10 cellular contexts compared by ENCODE assay signal in genomic region chr7:105648561-105649401, GRCh38.
A peak's percentile ranks its signal among the peaks of the same experiment; 100 is the strongest.
DNase-seq lines count a peak whose midpoint lies in the region; ATAC-seq, FAIRE-seq and TF ChIP-seq lines count a peak whose summit lies in the region.
"Had no signal": no experiment of that assay in that cellular context is flagged by ENCODE, and none has a peak within 500 bp of the region (broad histone marks: within the 10 kb centered on the region; RNA-seq: fewer than 3 reads in every experiment).

No MANE protein-coding gene starts in this region.

- H3K4me2 ChIP-seq in trophoblast cell (ENCODE audit: low read length) = no peak overlapping the region

- ATAC-seq in Panc1 = peak; percentile 78

- H3K9me3 ChIP-seq in CD4-positive, alpha-beta memory T cell (ENCODE audit: control insufficient read depth in 1 of 2, low read length in 2 of 2) = no peaks in the 10 kb centered on the region
- H3K9me3 ChIP-seq in Panc1 (ENCODE audit: control insufficient read depth, insufficient read depth, low read depth, low read length) = no peaks in the 10 kb centered on the region
- no peaks in the 10 kb centered on the region for H3K9me3 ChIP-seq in trophoblast cell (ENCODE audit: insufficient read depth, low read depth, low read length)

- no peak overlapping the region for H2BK120ac ChIP-seq in trophoblast cell (ENCODE audit: insufficient read depth, low read length, poor library complexity)

- H4K8ac ChIP-seq in trophoblast cell (ENCODE audit: low read depth, low read length) = no peak overlapping the region

- peaks cover 36% of the 10 kb centered on the region for H3K36me3 ChIP-seq in CD4-positive, alpha-beta memory T cell (ENCODE audit: insufficient read depth, low read length)
- H3K36me3 ChIP-seq in Panc1 (ENCODE audit: control insufficient read depth, insufficient read depth, low read length) (no peaks in the 10 kb centered on the region), trophoblast cell (ENCODE audit: control insufficient read depth in 1 of 2, insufficient read depth in 2 of 2, low read length in 2 of 2) (no peaks in the 10 kb centered on the region)

- BruUV-seq in Panc1 (replicated peaks; lab: Mats Ljungman, UMichigan) = no TSS peak

- no peak overlapping the region for H3K27ac ChIP-seq in CD4-positive, alpha-beta memory T cell (ENCODE audit: low read depth, low read length)
- peak overlapping the region; percentile 86 for H3K27ac ChIP-seq in Panc1 (ENCODE audit: low read length)
- no peak overlapping the region for H3K27ac ChIP-seq in trophoblast cell (ENCODE audit: low read depth, low read length)

- H2BK5ac ChIP-seq in trophoblast cell (ENCODE audit: low read depth, low read length, poor library complexity) = no peak overlapping the region

- in situ Hi-C loops in Panc1 (cut with HindIII; ENCODE audit: low pct_unique_long_range_greater_than_20kb, low sequenced_read_pairs) = no loop called here

- no peak overlapping the region for H2BK12ac ChIP-seq in trophoblast cell (ENCODE audit: low read length)

- no peak for FAIRE-seq in frontal cortex (lab: Jason Lieb, UNC)
- FAIRE-seq: TTC549 had no signal

- H3K4me3 ChIP-seq in CD4-positive, alpha-beta memory T cell (ENCODE audit: low read length in 2 of 2) = no peak overlapping the region
- H3K4me3 ChIP-seq in Panc1 (ENCODE audit: low read depth in 2 of 2, low read length in 2 of 2) (peak overlapping the region in 1 of 2 experiments; percentile 29; a peak in 2 of 4 replicates), trophoblast cell (ENCODE audit: low read depth, low read length) (no peak overlapping the region)

- intact Hi-C loops in CD4-positive, alpha-beta memory T cell (cut with micrococcal nuclease) = no loop called here
- intact Hi-C loops in Panc1 (cut with micrococcal nuclease; ENCODE audit: unreplicated experiment) = no loop called here

- H3K14ac ChIP-seq in trophoblast cell (ENCODE audit: low read length) = no peak overlapping the region

- peaks cover 6 to 22% (median 11%) of the 10 kb centered on the region in 4 donors for H3K4me1 Mint-ChIP-seq in CD4-positive, alpha-beta memory T cell

- no peak overlapping the region for H3K18ac ChIP-seq in trophoblast cell (ENCODE audit: low read length)

- POLR2A ChIA-PET in CD4-positive, alpha-beta memory T cell (lab: Charles Lee; ENCODE audit: partially characterized antibody) = no interaction called here
- POLR2A ChIA-PET in Panc1 (lab: Charles Lee) = interaction anchor here (0.5 to 0.6 kb wide), 2 partner anchors 44 to 86 kb away, joined by 3 to 5 read pairs; no protein-coding TSS in a partner anchor

- H3K4ac ChIP-seq in trophoblast cell (ENCODE audit: low read depth, low read length) = no peak overlapping the region

- no peaks in the 10 kb centered on the region for H3K27me3 Mint-ChIP-seq in CD4-positive, alpha-beta memory T cell
- H3K27me3 Mint-ChIP-seq: stimulated activated naive CD8-positive, alpha-beta T cell treated with anti-CD3 and anti-CD28 coated beads, Interleukin-15, Interleukin-2, amounts not matched to agents 100 ng/mL and 50 ng/mL, for 24 hours had no signal

- H4K12ac ChIP-seq in trophoblast cell (ENCODE audit: low read depth, low read length) = no peak overlapping the region

- CTCF ChIA-PET in CD4-positive, alpha-beta memory T cell (lab: Charles Lee; ENCODE audit: partially characterized antibody) = interaction anchor here (1.3 to 4.5 kb wide), 3 partner anchors 9 to 394 kb away, joined by 4 to 22 read pairs (median 6); no protein-coding TSS in a partner anchor
- CTCF ChIA-PET in Panc1 (lab: Charles Lee) = interaction anchor here (0.5 to 1.3 kb wide), 2 partner anchors 8 to 398 kb away, joined by 3 to 6 read pairs; no protein-coding TSS in a partner anchor

- no peak overlapping the region for H2AFZ ChIP-seq in trophoblast cell (ENCODE audit: insufficient read depth, low read length, poor library complexity)

- H3K79me2 ChIP-seq in trophoblast cell (ENCODE audit: control insufficient read depth, insufficient read depth, low read length, poor library complexity) = no peaks in the 10 kb centered on the region

- TF ChIP-seq CTCF in Panc1 (IDR thresholded peaks at IDR 0.05) = no peak

- no peak overlapping the region for H3K9ac ChIP-seq in trophoblast cell (ENCODE audit: low read length)

- H3K27me3 ChIP-seq in CD4-positive, alpha-beta memory T cell (ENCODE audit: insufficient read depth, low read length) = no peaks in the 10 kb centered on the region
- H3K27me3 ChIP-seq in Panc1 (ENCODE audit: control insufficient read depth, insufficient read depth, low read length) (no peaks in the 10 kb centered on the region), trophoblast cell (ENCODE audit: insufficient read depth, low read length) (no peaks in the 10 kb centered on the region)

- peaks cover 31 to 67% of the 10 kb centered on the region in 2 donors for H3K36me3 Mint-ChIP-seq in CD4-positive, alpha-beta memory T cell

- no peak overlapping the region for H2AK5ac ChIP-seq in trophoblast cell (ENCODE audit: low read length)

- no peaks in the 10 kb centered on the region for H3K4me1 ChIP-seq in CD4-positive, alpha-beta memory T cell (ENCODE audit: insufficient read depth, low read length)
- H3K4me1 ChIP-seq in Panc1 (ENCODE audit: control insufficient read depth, insufficient read depth, low read length) (peaks cover 47% of the 10 kb centered on the region), trophoblast cell (ENCODE audit: control insufficient read depth in 1 of 2, insufficient read depth in 2 of 2, low read length in 2 of 2) (no peaks in the 10 kb centered on the region)

- no peak overlapping the region for H3K4me3 Mint-ChIP-seq in CD4-positive, alpha-beta memory T cell
- H3K4me3 Mint-ChIP-seq: stimulated activated naive CD8-positive, alpha-beta T cell treated with anti-CD3 and anti-CD28 coated beads, Interleukin-15, Interleukin-2, amounts not matched to agents 100 ng/mL and 50 ng/mL, for 24 hours had no signal

- no peak overlapping the region for H4K91ac ChIP-seq in trophoblast cell (ENCODE audit: low read depth, low read length)

- H3K9me3 Mint-ChIP-seq in CD4-positive, alpha-beta memory T cell = peaks cover 0 to 1% (median 0%) of the 10 kb centered on the region in 8 donors
- H3K9me3 Mint-ChIP-seq: stimulated activated naive CD8-positive, alpha-beta T cell treated with anti-CD3 and anti-CD28 coated beads, Interleukin-15, Interleukin-2, amounts not matched to agents 100 ng/mL and 50 ng/mL, for 24 hours had no signal

- H3K27ac Mint-ChIP-seq in CD4-positive, alpha-beta memory T cell = peak overlapping the region in 5 of 7 donors; percentile 6 to 70 (median 48)
- H3K27ac Mint-ChIP-seq: stimulated activated naive CD8-positive, alpha-beta T cell treated with anti-CD3 and anti-CD28 coated beads, Interleukin-15, Interleukin-2, amounts not matched to agents 100 ng/mL and 50 ng/mL, for 24 hours had no signal

- H3K23ac ChIP-seq in trophoblast cell (ENCODE audit: low read length) = no peak overlapping the region

- no peak for DNase-seq in CD4-positive, alpha-beta memory T cell
- DNase-seq in LoVo (ENCODE audit: low spot score) (peak; percentile 94), Panc1 (ENCODE audit: low read depth, low spot score) (no peak), inferior parietal cortex (ENCODE audit: extremely low spot score) (peak; percentile 44), trophoblast cell (no peak), islet precursor cell (no peak), frontal cortex (ENCODE audit: low spot score in 2 of 2) (no peak)
- DNase-seq in stimulated activated CD4-positive, alpha-beta T cell treated with anti-CD3 and anti-CD28 coated beads, Interleukin-4, amount 100 ng/mL, for 24 hours = no peak

- no peaks in the 10 kb centered on the region for H3K79me1 ChIP-seq in trophoblast cell (ENCODE audit: low read length)

- no CpG with 5 or more reads among the region's 13 CpGs for WGBS in trophoblast cell (ENCODE audit: extremely low coverage, insufficient coverage, insufficient read length)

Comparison
In these comparisons a context has a peak if more than half of its experiments do, and no peak if none do; other contexts are left out.
1. DNase-seq: peak in LoVo (single experiment) and inferior parietal cortex (single experiment); none in CD4-positive, alpha-beta memory T cell (0 of 5), Panc1 (single experiment), trophoblast cell (0 of 2), islet precursor cell (single experiment), stimulated activated CD4-positive, alpha-beta T cell treated with anti-CD3 and anti-CD28 coated beads, Interleukin-4, amount 100 ng/mL, for 24 hours (single experiment) and frontal cortex (0 of 2).